ENCODE assay signal across 17 cellular contexts in genomic region chr7:74263399-74264120, GRCh38.
"Had no signal": no experiment of that assay in that cellular context is flagged by ENCODE, and none has a peak within 500 bp of the region (broad histone marks: within the 10 kb centered on the region; RNA-seq: fewer than 3 reads in every experiment).

No MANE protein-coding gene starts in this region.

- H3K4me3 Mint-ChIP-seq: activated CD4-positive, alpha-beta memory T cell treated with anti-CD3 and anti-CD28 coated beads, Interleukin-2, amount 10 ng/mL, durations not matched to agents 7 days and 5 days; activated CD4-positive, alpha-beta T cell treated with anti-CD3 and anti-CD28 coated beads for 36 hours; natural killer cell treated with Interleukin-12 subunit alpha and Interleukin-12 subunit beta and Interleukin-15 and Interleukin-18, amount 100 ng/mL, for 72 hours had no signal

- H3K36me3 ChIP-seq: cardiac muscle cell, stomach, thyroid gland, vagina had no signal

- H3K27me3 ChIP-seq: cardiac muscle cell, foreskin keratinocyte, stomach, thyroid gland, vagina had no signal

- FAIRE-seq: endothelial cell of umbilical vein had no signal

- H3K27ac Mint-ChIP-seq: activated CD4-positive, alpha-beta memory T cell treated with anti-CD3 and anti-CD28 coated beads, Interleukin-2, amount 10 ng/mL, durations not matched to agents 7 days and 5 days; activated CD4-positive, alpha-beta T cell treated with anti-CD3 and anti-CD28 coated beads for 36 hours had no signal

- H3K27ac ChIP-seq: cardiac muscle cell, foreskin keratinocyte, stomach, thyroid gland, vagina, VCaP had no signal

- DNase-seq: activated CD4-positive, alpha-beta memory T cell treated with anti-CD3 and anti-CD28 coated beads, Interleukin-2, amount 10 ng/mL, durations not matched to agents 7 days and 5 days; activated CD4-positive, alpha-beta T cell treated with anti-CD3 and anti-CD28 coated beads for 36 hours; activated gamma-delta T cell treated with Interleukin-2 at 50 U/mL for 16 hours; activated T-cell treated with anti-CD3 and anti-CD28 coated beads, Interleukin-2, amount 50 U/mL, for 48 hours; foreskin keratinocyte; head of caudate nucleus; left cardiac atrium; mammary epithelial cell; occipital lobe; stomach; T-helper 9 cell; thyroid gland had no signal

- H3K9me3 Mint-ChIP-seq: activated CD4-positive, alpha-beta memory T cell treated with anti-CD3 and anti-CD28 coated beads, Interleukin-2, amount 10 ng/mL, durations not matched to agents 7 days and 5 days; natural killer cell treated with Interleukin-12 subunit alpha and Interleukin-12 subunit beta and Interleukin-15 and Interleukin-18, amount 100 ng/mL, for 72 hours had no signal

- ATAC-seq: activated CD4-positive, alpha-beta T cell treated with anti-CD3 and anti-CD28 coated beads for 36 hours; foreskin keratinocyte; left cardiac atrium; natural killer cell treated with Interleukin-12 subunit alpha and Interleukin-12 subunit beta and Interleukin-15 and Interleukin-18, amount 100 ng/mL, for 72 hours had no signal

- H3K27me3 Mint-ChIP-seq: activated CD4-positive, alpha-beta T cell treated with anti-CD3 and anti-CD28 coated beads for 36 hours; natural killer cell treated with Interleukin-12 subunit alpha and Interleukin-12 subunit beta and Interleukin-15 and Interleukin-18, amount 100 ng/mL, for 72 hours had no signal

- H3K4me3 ChIP-seq: cardiac muscle cell, stomach, thyroid gland, vagina had no signal

- H3K4me1 ChIP-seq: thyroid gland, vagina had no signal

- H3K9me3 ChIP-seq: stomach, thyroid gland, vagina had no signal

- H3K36me3 Mint-ChIP-seq: natural killer cell treated with Interleukin-12 subunit alpha and Interleukin-12 subunit beta and Interleukin-15 and Interleukin-18, amount 100 ng/mL, for 72 hours had no signal

- H3K4me1 Mint-ChIP-seq: activated CD4-positive, alpha-beta memory T cell treated with anti-CD3 and anti-CD28 coated beads, Interleukin-2, amount 10 ng/mL, durations not matched to agents 7 days and 5 days; activated CD4-positive, alpha-beta T cell treated with anti-CD3 and anti-CD28 coated beads for 36 hours had no signal
